In genomic region chr2:49917654-49918053, GRCh38 we compare ENCODE assay signal across 30 cellular contexts.
"Had no signal": no experiment of that assay in that cellular context is flagged by ENCODE, and none has a peak within 500 bp of the region (broad histone marks: within the 10 kb centered on the region; RNA-seq: fewer than 3 reads in every experiment).

No MANE protein-coding gene starts in this region.

- H3K4me3 Mint-ChIP-seq: activated B cell treated with CpG ODN at 0.5 μM for 24 hours; activated CD8-positive, alpha-beta T cell treated with anti-CD3 and anti-CD28 coated beads for 36 hours; activated naive CD8-positive, alpha-beta T cell; activated T-cell treated with anti-CD3 and anti-CD28 coated beads, Interleukin-2, amount 50 U/mL, for 4 hours; activated T-helper 17 cell treated with anti-CD3 and anti-CD28 coated beads, Interleukin-2, amount 50 U/mL, for 72 hours; central memory CD8-positive, alpha-beta T cell; effector memory CD8-positive, alpha-beta T cell had no signal

- DNase-seq: activated B cell treated with CpG ODN at 0.5 μM for 24 hours; activated CD4-positive, alpha-beta T cell treated with anti-CD3 and anti-CD28 coated beads for 48 hours; activated CD4-positive, alpha-beta T cell treated with anti-CD3 and anti-CD28 coated beads, Interleukin-2, amount 50 U/mL, for 1 hour; activated CD4-positive, alpha-beta T cell treated with anti-CD3 and anti-CD28 coated beads, Interleukin-2, amount 50 U/mL, for 48 hours; activated CD8-positive, alpha-beta memory T cell treated with anti-CD3 and anti-CD28 coated beads for 24 hours; activated CD8-positive, alpha-beta T cell treated with anti-CD3 and anti-CD28 coated beads for 36 hours; activated effector memory CD4-positive, alpha-beta T cell treated with Interleukin-2 at 50 U/mL for 16 hours; activated gamma-delta T cell treated with Interleukin-2 at 50 U/mL for 16 hours; activated naive CD4-positive, alpha-beta T cell treated with anti-CD3 and anti-CD28 coated beads, Interleukin-2, amount 50 U/mL, for 16 hours; activated naive CD4-positive, alpha-beta T cell treated with Interleukin-2 at 50 U/mL for 16 hours; activated T-cell treated with anti-CD3 and anti-CD28 coated beads, Interleukin-2, amount 50 U/mL, for 4 hours; amniotic stem cell; anterior cingulate cortex; brain microvascular endothelial cell; cortex of kidney; dermis blood vessel endothelial cell; effector CD4-positive, alpha-beta T cell; effector memory CD8-positive, alpha-beta T cell; erythroblast; foreskin keratinocyte; T-helper 2 cell had no signal

- H3K4me1 Mint-ChIP-seq: activated B cell treated with CpG ODN at 0.5 μM for 24 hours; activated T-helper 17 cell treated with anti-CD3 and anti-CD28 coated beads, Interleukin-2, amount 50 U/mL, for 72 hours; central memory CD8-positive, alpha-beta T cell had no signal

- H3K27ac Mint-ChIP-seq: activated B cell treated with CpG ODN at 0.5 μM for 24 hours; activated CD8-positive, alpha-beta T cell treated with anti-CD3 and anti-CD28 coated beads for 36 hours; activated naive CD8-positive, alpha-beta T cell; activated T-helper 17 cell treated with anti-CD3 and anti-CD28 coated beads, Interleukin-2, amount 50 U/mL, for 72 hours; effector memory CD8-positive, alpha-beta T cell had no signal

- ATAC-seq: activated CD4-positive, CD25-positive, alpha-beta regulatory T cell treated with anti-CD3 and anti-CD28 coated beads, Interleukin-2, amount 50 U/mL, for 24 hours; activated CD8-positive, alpha-beta T cell treated with anti-CD3 and anti-CD28 coated beads for 36 hours; activated T-cell treated with anti-CD3 and anti-CD28 coated beads, Interleukin-2, amount 50 U/mL, for 4 hours; activated T-helper 17 cell treated with anti-CD3 and anti-CD28 coated beads, Interleukin-2, amount 50 U/mL, for 72 hours; effector memory CD8-positive, alpha-beta T cell; foreskin keratinocyte; gastroesophageal sphincter had no signal

- FAIRE-seq: astrocyte, bronchial epithelial cell had no signal

- H3K9me3 Mint-ChIP-seq: activated T-cell treated with anti-CD3 and anti-CD28 coated beads, Interleukin-2, amount 50 U/mL, for 4 hours; central memory CD8-positive, alpha-beta T cell had no signal

- H3K27me3 Mint-ChIP-seq: activated B cell treated with CpG ODN at 0.5 μM for 24 hours; activated CD8-positive, alpha-beta T cell treated with anti-CD3 and anti-CD28 coated beads for 36 hours; activated naive CD8-positive, alpha-beta T cell; activated T-helper 17 cell treated with anti-CD3 and anti-CD28 coated beads, Interleukin-2, amount 50 U/mL, for 72 hours; central memory CD8-positive, alpha-beta T cell; effector memory CD8-positive, alpha-beta T cell had no signal

- H3K36me3 Mint-ChIP-seq: activated naive CD8-positive, alpha-beta T cell had no signal

- H3K27ac ChIP-seq: brain microvascular endothelial cell, esophagus muscularis mucosa, foreskin keratinocyte, gastroesophageal sphincter, VCaP had no signal
